ENCODE assay signal across 1 cellular context in the genomic region with DNA sequence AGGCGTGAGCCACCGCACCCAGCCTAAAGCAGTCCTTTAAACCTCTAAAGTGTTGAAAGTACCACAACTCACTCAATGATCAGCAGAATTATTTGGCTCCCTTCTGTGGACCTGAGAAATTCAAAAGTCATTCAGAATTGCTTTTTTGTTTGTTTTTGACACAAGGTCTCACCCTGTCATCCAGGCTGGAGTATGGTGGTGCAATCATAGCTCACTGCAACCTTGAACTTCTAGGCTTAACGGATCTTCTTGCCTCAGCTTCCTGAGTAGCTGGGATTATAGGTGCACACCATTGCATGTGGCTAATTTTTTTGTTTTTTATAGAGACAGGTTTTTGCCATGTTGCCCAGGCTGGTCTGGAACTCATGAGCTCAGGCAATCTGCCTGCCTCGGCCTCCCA.
TF ChIP-seq lines count a peak whose summit lies in the region.

No MANE protein-coding gene starts in this region.

TF ChIP-seq in GM23338, 12 proteins besides CTCF, POLR2A, EP300 and RAD21:
- no peak for TF ChIP-seq ZNF462 (CRISPR knock-in tag; IDR thresholded peaks at IDR 0.05)
- TF ChIP-seq STAT1 (IDR thresholded peaks at IDR 0.05; ENCODE audit: unreplicated experiment): no peak
- TF ChIP-seq POLR2AphosphoS5 (IDR thresholded peaks at IDR 0.05; ENCODE audit: low read depth): no peak
- no peak for TF ChIP-seq ETS1 (IDR thresholded peaks at IDR 0.05)
- no peak for TF ChIP-seq JUNB (IDR thresholded peaks at IDR 0.05; ENCODE audit: unreplicated experiment)
- TF ChIP-seq NANOG (IDR thresholded peaks at IDR 0.05; ENCODE audit: borderline replicate concordance): no peak
- TF ChIP-seq, protein P1, sequence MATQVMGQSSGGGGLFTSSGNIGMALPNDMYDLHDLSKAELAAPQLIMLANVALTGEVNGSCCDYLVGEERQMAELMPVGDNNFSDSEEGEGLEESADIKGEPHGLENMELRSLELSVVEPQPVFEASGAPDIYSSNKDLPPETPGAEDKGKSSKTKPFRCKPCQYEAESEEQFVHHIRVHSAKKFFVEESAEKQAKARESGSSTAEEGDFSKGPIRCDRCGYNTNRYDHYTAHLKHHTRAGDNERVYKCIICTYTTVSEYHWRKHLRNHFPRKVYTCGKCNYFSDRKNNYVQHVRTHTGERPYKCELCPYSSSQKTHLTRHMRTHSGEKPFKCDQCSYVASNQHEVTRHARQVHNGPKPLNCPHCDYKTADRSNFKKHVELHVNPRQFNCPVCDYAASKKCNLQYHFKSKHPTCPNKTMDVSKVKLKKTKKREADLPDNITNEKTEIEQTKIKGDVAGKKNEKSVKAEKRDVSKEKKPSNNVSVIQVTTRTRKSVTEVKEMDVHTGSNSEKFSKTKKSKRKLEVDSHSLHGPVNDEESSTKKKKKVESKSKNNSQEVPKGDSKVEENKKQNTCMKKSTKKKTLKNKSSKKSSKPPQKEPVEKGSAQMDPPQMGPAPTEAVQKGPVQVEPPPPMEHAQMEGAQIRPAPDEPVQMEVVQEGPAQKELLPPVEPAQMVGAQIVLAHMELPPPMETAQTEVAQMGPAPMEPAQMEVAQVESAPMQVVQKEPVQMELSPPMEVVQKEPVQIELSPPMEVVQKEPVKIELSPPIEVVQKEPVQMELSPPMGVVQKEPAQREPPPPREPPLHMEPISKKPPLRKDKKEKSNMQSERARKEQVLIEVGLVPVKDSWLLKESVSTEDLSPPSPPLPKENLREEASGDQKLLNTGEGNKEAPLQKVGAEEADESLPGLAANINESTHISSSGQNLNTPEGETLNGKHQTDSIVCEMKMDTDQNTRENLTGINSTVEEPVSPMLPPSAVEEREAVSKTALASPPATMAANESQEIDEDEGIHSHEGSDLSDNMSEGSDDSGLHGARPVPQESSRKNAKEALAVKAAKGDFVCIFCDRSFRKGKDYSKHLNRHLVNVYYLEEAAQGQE (IDR thresholded peaks at IDR 0.05; ENCODE audit: unreplicated experiment): no peak
- no peak for TF ChIP-seq ZNF331 (CRISPR knock-in tag; IDR thresholded peaks at IDR 0.05; ENCODE audit: low read depth)
- no peak for TF ChIP-seq EZH2 (IDR thresholded peaks at IDR 0.05; ENCODE audit: low read depth, unreplicated experiment)
- no peak for TF ChIP-seq CREB1 (CRISPR knock-in tag; IDR thresholded peaks at IDR 0.05; ENCODE audit: low read depth)
- no peak for TF ChIP-seq ZNF114 (CRISPR knock-in tag; IDR thresholded peaks at IDR 0.05)
- no peak for TF ChIP-seq EZH2phosphoT487 (IDR thresholded peaks at IDR 0.05; ENCODE audit: unreplicated experiment)
